8 cellular contexts compared by ENCODE assay signal in the genomic region with DNA sequence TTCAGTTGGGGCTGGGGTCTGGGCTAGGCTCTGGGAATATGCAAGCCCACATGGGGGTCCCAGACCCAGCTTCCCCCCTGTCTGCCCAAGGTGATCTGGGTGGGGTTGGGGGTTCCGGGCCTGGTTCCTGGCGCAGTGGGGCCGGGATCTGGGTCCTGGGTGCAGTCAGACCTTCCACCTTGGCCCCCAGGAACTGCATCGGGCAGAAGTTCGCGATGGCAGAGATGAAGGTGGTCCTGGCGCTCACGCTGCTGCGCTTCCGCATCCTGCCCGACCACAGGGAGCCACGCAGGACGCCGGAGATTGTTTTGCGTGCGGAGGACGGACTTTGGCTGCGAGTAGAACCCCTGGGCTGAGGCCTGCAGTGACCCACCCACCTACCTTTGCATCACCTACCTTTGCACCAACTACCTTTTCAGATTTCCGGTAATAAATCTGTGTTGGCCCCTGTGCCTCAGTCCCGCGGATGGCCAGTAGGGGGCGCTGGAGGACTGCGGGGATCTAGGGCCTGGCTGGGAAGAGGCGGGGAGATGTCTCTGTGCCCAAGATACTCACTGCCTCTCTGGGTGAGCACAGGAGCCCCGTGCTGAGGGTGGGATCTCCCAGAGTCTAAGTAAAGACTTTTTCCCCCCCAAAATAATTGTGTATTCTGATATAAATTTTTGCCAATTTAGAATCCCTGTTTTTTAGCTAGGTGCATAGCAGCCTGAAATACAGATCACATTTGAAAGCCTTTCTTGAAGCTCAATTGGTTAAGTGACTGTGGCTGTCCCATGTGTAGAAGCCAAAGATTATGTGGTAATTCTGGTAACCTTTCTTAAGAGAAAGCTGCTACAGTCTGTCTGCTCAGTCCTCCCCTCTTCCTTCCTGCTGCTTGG. TPM values are rescaled to one million over a fixed set of nuclear protein-coding genes. Genes with fewer than 3 reads are reported as not detected.
DNase-seq lines count a peak whose midpoint lies in the region; ATAC-seq and TF ChIP-seq lines count a peak whose summit lies in the region.

No MANE protein-coding gene starts in this region.

- H3K9me2 ChIP-seq in OCI-LY7 (ENCODE audit: insufficient read depth, low read length) = no peaks in the 10 kb centered on the region

- no peak overlapping the region for H3K27ac Mint-ChIP-seq in HFFc6
- H3K27ac Mint-ChIP-seq in naive thymus-derived CD4-positive, alpha-beta T cell = peak overlapping the region in 1 of 9 donors; percentile 67
- no peak overlapping the region for H3K27ac Mint-ChIP-seq in stimulated activated memory B cell treated with anti-CD40 and anti-IgM and Interleukin-4, amounts not matched to agents 10 μg/mL and 1 μg/mL and 100 μg/mL, for 72 hours

- H3K27ac ChIP-seq in C4-2B (no peak overlapping the region), OCI-LY7 (ENCODE audit: low read depth, low read length, poor library complexity, severe bottlenecking) (no peak overlapping the region), esophagus muscularis mucosa (replicated peaks in 1 of 4) (no peak overlapping the region)
- H3K27ac ChIP-seq in naive thymus-derived CD4-positive, alpha-beta T cell (ENCODE audit: low read depth, low read length) = no peak overlapping the region

- H3K27me3 ChIP-seq in esophagus muscularis mucosa = peaks cover 0 to 47% (median 3%) of the 10 kb centered on the region in 4 donors
- H3K27me3 ChIP-seq in naive thymus-derived CD4-positive, alpha-beta T cell (ENCODE audit: control insufficient read depth in 2 of 2, insufficient read depth in 2 of 2, low read length in 2 of 2) = no peaks in the 10 kb centered on the region

- WGBS in esophagus muscularis mucosa = 1% methylated on average over 6 of the region's 25 CpGs

- TF ChIP-seq POLR2A in esophagus muscularis mucosa (IDR thresholded peaks at IDR 0.05; ENCODE audit: low read depth) = no peak

- TF ChIP-seq CTCF in C4-2B (conservative IDR thresholded peaks at IDR 0.05) = peak; percentile 98
- TF ChIP-seq CTCF in HFFc6 (IDR thresholded peaks at IDR 0.05) = peak; percentile 89
- TF ChIP-seq CTCF in OCI-LY7 (conservative IDR thresholded peaks at IDR 0.05; ENCODE audit: low read length) = peak; percentile 97
- peak in 2 of 3 experiments; percentile 95 to 97 for TF ChIP-seq CTCF in esophagus muscularis mucosa (IDR thresholded peaks at IDR 0.05)

- no peak overlapping the region for H3K4me3 ChIP-seq in OCI-LY7 (ENCODE audit: low read depth, low read length, poor library complexity, severe bottlenecking)
- no peak overlapping the region for H3K4me3 ChIP-seq in esophagus muscularis mucosa
- H3K4me3 ChIP-seq in naive thymus-derived CD4-positive, alpha-beta T cell (ENCODE audit: low read length) = no peak overlapping the region

- peak; percentile 9 for DNase-seq in HFFc6
- peak; percentile 73 for DNase-seq in OCI-LY7 (ENCODE audit: low spot score)
- peak; percentile 85 for DNase-seq in activated T-cell treated with anti-CD3 and anti-CD28 coated beads for 24 hours (ENCODE audit: low read depth)
- peak; percentile 94 for DNase-seq in esophagus muscularis mucosa (ENCODE audit: extremely low spot score)
- peak; percentile 74 to 94 (median 85) for DNase-seq in naive thymus-derived CD4-positive, alpha-beta T cell

- no peaks in the 10 kb centered on the region for H3K79me2 ChIP-seq in OCI-LY7 (ENCODE audit: insufficient read depth, low read depth, low read length)

- POLR2A ChIA-PET in OCI-LY7 (lab: Charles Lee) = interaction anchor here (0.6 kb wide), 1 partner anchor 488 kb away, joined by 3 read pairs; no protein-coding TSS in a partner anchor
- POLR2A ChIA-PET in naive thymus-derived CD4-positive, alpha-beta T cell (lab: Charles Lee) = interaction anchor here (0.6 to 0.7 kb wide), 2 partner anchors 276 to 514 kb away, joined by 3 to 4 read pairs; a partner anchor contains a TSS

- peaks cover 7% of the 10 kb centered on the region; the same call in 1 of the 2 replicates for H3K9me3 Mint-ChIP-seq in HFFc6
- no peaks in the 10 kb centered on the region for H3K9me3 Mint-ChIP-seq in naive thymus-derived CD4-positive, alpha-beta T cell
- H3K9me3 Mint-ChIP-seq in stimulated activated memory B cell treated with anti-CD40 and anti-IgM and Interleukin-4, amounts not matched to agents 10 μg/mL and 1 μg/mL and 100 μg/mL, for 72 hours = no peaks in the 10 kb centered on the region

- CTCF ChIA-PET in OCI-LY7 (lab: Charles Lee; ENCODE audit: unreplicated experiment) = no interaction called here
- CTCF ChIA-PET in naive thymus-derived CD4-positive, alpha-beta T cell (lab: Charles Lee) = interaction anchor here (0.7 to 3.1 kb wide), 8 partner anchors 19 to 482 kb away, joined by 3 to 13 read pairs (median 4); no protein-coding TSS in a partner anchor

- no peaks in the 10 kb centered on the region for H4K20me1 ChIP-seq in OCI-LY7 (ENCODE audit: insufficient read depth, low read length)

- intact Hi-C loops in OCI-LY7 (cut with micrococcal nuclease; ENCODE audit: unreplicated experiment) = loop anchor here (1.0 to 10.0 kb wide), 3 partner anchors 356 to 553 kb away; no protein-coding TSS in a partner anchor
- intact Hi-C loops in esophagus muscularis mucosa (cut with DNase I) = loop anchor here (2.0 to 5.0 kb wide), 3 partner anchors 182 to 413 kb away; no protein-coding TSS in a partner anchor
- intact Hi-C loops in naive thymus-derived CD4-positive, alpha-beta T cell (cut with micrococcal nuclease) = loop anchor here (1.0 to 10.0 kb wide), 7 partner anchors 240 to 786 kb away; a partner anchor contains a TSS

- no peaks in the 10 kb centered on the region for H3K36me3 Mint-ChIP-seq in HFFc6 (ENCODE audit: low read depth)
- H3K36me3 Mint-ChIP-seq in naive thymus-derived CD4-positive, alpha-beta T cell = no peaks in the 10 kb centered on the region
- H3K36me3 Mint-ChIP-seq in stimulated activated memory B cell treated with anti-CD40 and anti-IgM and Interleukin-4, amounts not matched to agents 10 μg/mL and 1 μg/mL and 100 μg/mL, for 72 hours = no peaks in the 10 kb centered on the region

- ATAC-seq in naive thymus-derived CD4-positive, alpha-beta T cell = peak; percentile 98
- ATAC-seq in stimulated activated memory B cell treated with anti-CD40 and anti-IgM and Interleukin-4, amounts not matched to agents 10 μg/mL and 1 μg/mL and 100 μg/mL, for 72 hours = peak; percentile 91
- ATAC-seq in HG02588 (IDR thresholded peaks at IDR 0.05; ENCODE audit: unreplicated experiment) = no peak

- H2AFZ ChIP-seq in OCI-LY7 (ENCODE audit: low read length) = no peak overlapping the region

- no peaks in the 10 kb centered on the region for H3K27me3 Mint-ChIP-seq in HFFc6 (ENCODE audit: insufficient read depth)
- H3K27me3 Mint-ChIP-seq in naive thymus-derived CD4-positive, alpha-beta T cell = peaks cover 5 to 43% (median 32%) of the 10 kb centered on the region in 5 donors
- H3K27me3 Mint-ChIP-seq in stimulated activated memory B cell treated with anti-CD40 and anti-IgM and Interleukin-4, amounts not matched to agents 10 μg/mL and 1 μg/mL and 100 μg/mL, for 72 hours = peaks cover 12% of the 10 kb centered on the region

- no peak overlapping the region for H3K4me3 Mint-ChIP-seq in HFFc6
- peak overlapping the region in 2 of 10 donors; percentile 6 to 37 for H3K4me3 Mint-ChIP-seq in naive thymus-derived CD4-positive, alpha-beta T cell
- no peak overlapping the region for H3K4me3 Mint-ChIP-seq in stimulated activated memory B cell treated with anti-CD40 and anti-IgM and Interleukin-4, amounts not matched to agents 10 μg/mL and 1 μg/mL and 100 μg/mL, for 72 hours

- no peaks in the 10 kb centered on the region for H3K4me1 Mint-ChIP-seq in HFFc6 (ENCODE audit: low read depth)
- no peaks in the 10 kb centered on the region for H3K4me1 Mint-ChIP-seq in naive thymus-derived CD4-positive, alpha-beta T cell
- peaks cover 8% of the 10 kb centered on the region for H3K4me1 Mint-ChIP-seq in stimulated activated memory B cell treated with anti-CD40 and anti-IgM and Interleukin-4, amounts not matched to agents 10 μg/mL and 1 μg/mL and 100 μg/mL, for 72 hours

- TF ChIP-seq EP300 in esophagus muscularis mucosa (IDR thresholded peaks at IDR 0.05) = no peak

- H3K4me1 ChIP-seq in OCI-LY7 (ENCODE audit: insufficient read depth, low read length, poor library complexity, severe bottlenecking) (no peaks in the 10 kb centered on the region), esophagus muscularis mucosa (peaks cover 0 to 5% (median 2%) of the 10 kb centered on the region in 4 donors)
- peaks cover 0 to 6% of the 10 kb centered on the region in 2 donors for H3K4me1 ChIP-seq in naive thymus-derived CD4-positive, alpha-beta T cell (ENCODE audit: control insufficient read depth in 2 of 2, insufficient read depth in 2 of 2, low read length in 2 of 2)

- H3K36me3 ChIP-seq in OCI-LY7 (ENCODE audit: insufficient read depth, low read length) = no peaks in the 10 kb centered on the region
- no peaks in the 10 kb centered on the region for H3K36me3 ChIP-seq in esophagus muscularis mucosa
- no peaks in the 10 kb centered on the region for H3K36me3 ChIP-seq in naive thymus-derived CD4-positive, alpha-beta T cell (ENCODE audit: control insufficient read depth in 2 of 3, insufficient read depth in 3 of 3, low read length in 3 of 3)

- BruUV-seq in OCI-LY7 (replicated peaks; lab: Mats Ljungman, UMichigan) = no TSS peak

- 0 out of 2 replicates have a peak overlapping the region, but pooled peaks have one; percentile 16 for H3K4me2 ChIP-seq in OCI-LY7 (ENCODE audit: low read length)

- H3K9me3 ChIP-seq in OCI-LY7 (ENCODE audit: low read length) (no peaks in the 10 kb centered on the region), esophagus muscularis mucosa (no peaks in the 10 kb centered on the region)
- no peaks in the 10 kb centered on the region for H3K9me3 ChIP-seq in naive thymus-derived CD4-positive, alpha-beta T cell (ENCODE audit: control insufficient read depth in 2 of 3, low read length in 3 of 3)

RNA-seq across cellular contexts. Expression of a gene that starts 11.5 kb away (rescaled TPM):
- not detected for total RNA-seq in HFFc6 (2021; fragmentation: NEBNext Ultra II Directional; extraction: Animal tissue kit (Norgen Biotek cat#: 25700))
- not detected in 2 replicates for total RNA-seq in OCI-LY7 (2014; rRNA removed; shearing (Covaris generic))
- not detected in 2 replicates for total RNA-seq in OCI-LY7 (2022)
- under 1 TPM in 2 of 4 donors, not detected in 2; 0.06 to 0.66 TPM for total RNA-seq in esophagus muscularis mucosa
- total RNA-seq in naive thymus-derived CD4-positive, alpha-beta T cell = under 1 TPM in 2 of 5 experiments, not detected in 3; 0.34 to 0.81 TPM
- polyA plus RNA-seq in naive thymus-derived CD4-positive, alpha-beta T cell = not detected

RNA-seq across cellular contexts. Expression of a gene that starts 14.2 kb away (rescaled TPM):
- not detected for total RNA-seq in HFFc6 (2021; fragmentation: NEBNext Ultra II Directional; extraction: Animal tissue kit (Norgen Biotek cat#: 25700))
- total RNA-seq in OCI-LY7 (2014; rRNA removed; shearing (Covaris generic)) = not detected in 2 replicates
- total RNA-seq in OCI-LY7 (2022) = not detected in 2 replicates
- not detected for total RNA-seq in esophagus muscularis mucosa
- total RNA-seq in naive thymus-derived CD4-positive, alpha-beta T cell = not detected
- not detected for polyA plus RNA-seq in naive thymus-derived CD4-positive, alpha-beta T cell

RNA-seq across cellular contexts. Expression of a gene that starts 43.6 kb away (rescaled TPM):
- not detected for total RNA-seq in HFFc6 (2021; fragmentation: NEBNext Ultra II Directional; extraction: Animal tissue kit (Norgen Biotek cat#: 25700))
- 0.09 TPM in 1 of 2 replicates, not detected in the other for total RNA-seq in OCI-LY7 (2014; rRNA removed; shearing (Covaris generic))
- total RNA-seq in OCI-LY7 (2022) (not detected in 2 replicates), esophagus muscularis mucosa (1 to 10 TPM; 3.5 to 4.2 (median 3.7) TPM)
- total RNA-seq in naive thymus-derived CD4-positive, alpha-beta T cell = 1 to 10 TPM in 2 of 5 experiments, under 1 TPM in 2, not detected in 1; 0.50 to 1.6 (median 0.96) TPM
- polyA plus RNA-seq in naive thymus-derived CD4-positive, alpha-beta T cell = not detected

Comparison
In these comparisons a context has a peak if more than half of its experiments do, and no peak if none do; other contexts are left out.
1. DNase-seq: peak in every context shown above with its lines; median percentile 94 in esophagus muscularis mucosa; 85 in activated T-cell treated with anti-CD3 and anti-CD28 coated beads for 24 hours; 85 in naive thymus-derived CD4-positive, alpha-beta T cell; 73 in OCI-LY7; 9 in HFFc6.